Comparison of ENCODE assay signal across 20 cellular contexts in the genomic region with DNA sequence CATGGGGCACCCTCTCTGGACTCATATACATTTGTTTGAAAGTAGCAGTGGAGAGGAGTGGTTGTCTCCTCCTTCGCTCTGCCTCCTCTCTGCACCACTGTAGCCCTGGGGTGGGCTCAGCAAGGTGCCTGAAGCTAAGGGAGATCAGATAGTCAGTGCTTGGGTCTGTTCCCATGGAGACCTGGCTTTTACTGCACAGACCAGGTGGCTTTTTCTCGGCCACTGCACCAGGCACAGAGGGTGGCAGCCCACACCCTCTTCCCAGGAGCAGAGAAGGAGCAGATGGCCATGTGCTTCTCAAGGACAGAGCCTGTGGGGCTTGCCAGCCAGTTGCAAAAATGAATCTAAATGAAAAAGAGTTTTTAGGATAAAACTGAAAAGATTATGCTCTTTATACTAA.
DNase-seq lines count a peak whose midpoint lies in the region; ATAC-seq lines count a peak whose summit lies in the region.
"Had no signal": no experiment of that assay in that cellular context is flagged by ENCODE, and none has a peak within 500 bp of the region (broad histone marks: within the 10 kb centered on the region; RNA-seq: fewer than 3 reads in every experiment).

No MANE protein-coding gene starts in this region.

- no peak overlapping the region for H3K4me3 Mint-ChIP-seq in naive thymus-derived CD8-positive, alpha-beta T cell
- H3K4me3 Mint-ChIP-seq: CD4-positive, alpha-beta T cell; WTC11 had no signal

- no peaks in the 10 kb centered on the region for H3K4me1 Mint-ChIP-seq in naive thymus-derived CD8-positive, alpha-beta T cell

- peaks cover 0 to 7% (median 0%) of the 10 kb centered on the region in 9 donors for H3K9me3 Mint-ChIP-seq in naive thymus-derived CD8-positive, alpha-beta T cell
- H3K9me3 Mint-ChIP-seq: CD4-positive, alpha-beta T cell had no signal

- POLR2A ChIA-PET in naive thymus-derived CD8-positive, alpha-beta T cell (lab: Charles Lee): no interaction called here

- DNase-seq in DMS 273 treated with DMSO at 0.1 percent for 48 hours (lab: John Stamatoyannopoulos, UW) (peak; percentile 90), NCI-H1694 (lab: John Stamatoyannopoulos, UW) (peak; percentile 96), NCI-H524 (lab: John Stamatoyannopoulos, UW) (peak; percentile 88 to 94), left kidney (ENCODE audit: low read depth, low spot score) (peak; percentile 40), NCI-H1930 (lab: John Stamatoyannopoulos, UW) (no peak)
- no peak for DNase-seq in naive thymus-derived CD8-positive, alpha-beta T cell
- DNase-seq: activated CD4-positive, alpha-beta T cell treated with anti-CD3 and anti-CD28 coated beads, Interleukin-2, amount 50 U/mL, for 48 hours; activated gamma-delta T cell treated with Interleukin-2 at 50 U/mL for 16 hours; activated T-cell treated with anti-CD3 and anti-CD28 coated beads for 4 hours; CD4-positive, alpha-beta T cell; foreskin keratinocyte; HCEC 1CT; left ventricle myocardium superior; NCI-H1436; small intestine; stimulated activated naive CD4-positive, alpha-beta T cell treated with Interleukin-2 at 50 U/mL for 16 hours; T-helper 9 cell; tibial artery had no signal

- no peak for ATAC-seq in HG02852 (IDR thresholded peaks at IDR 0.05; ENCODE audit: unreplicated experiment)
- no peak for ATAC-seq in naive thymus-derived CD8-positive, alpha-beta T cell
- ATAC-seq: foreskin keratinocyte, left ventricle myocardium superior, WTC11 had no signal

- no peak overlapping the region for H3K27ac Mint-ChIP-seq in naive thymus-derived CD8-positive, alpha-beta T cell
- H3K27ac Mint-ChIP-seq: CD4-positive, alpha-beta T cell; WTC11 had no signal

- no peaks in the 10 kb centered on the region for H3K36me3 Mint-ChIP-seq in naive thymus-derived CD8-positive, alpha-beta T cell

- peaks cover 4 to 36% (median 18%) of the 10 kb centered on the region in 5 donors for H3K27me3 Mint-ChIP-seq in naive thymus-derived CD8-positive, alpha-beta T cell

Comparison
In these comparisons a context has a peak if more than half of its experiments do, and no peak if none do; other contexts are left out.
1. DNase-seq: peak in DMS 273 treated with DMSO at 0.1 percent for 48 hours (single experiment), NCI-H1694 (single experiment), NCI-H524 (2 of 2) and left kidney (single experiment); none in NCI-H1930 (0 of 2) and naive thymus-derived CD8-positive, alpha-beta T cell (0 of 10).